22 cellular contexts compared by ENCODE assay signal in genomic region chr1:6030144-6030543, GRCh38. TPM values are rescaled to one million over a fixed set of nuclear protein-coding genes. Genes with fewer than 3 reads are reported as not detected.
DNase-seq lines count a peak whose midpoint lies in the region; ATAC-seq and TF ChIP-seq lines count a peak whose summit lies in the region.
"Had no signal": no experiment of that assay in that cellular context is flagged by ENCODE, and none has a peak within 500 bp of the region (broad histone marks: within the 10 kb centered on the region; RNA-seq: fewer than 3 reads in every experiment).

No MANE protein-coding gene starts in this region.

- intact Hi-C loops in natural killer cell (cut with micrococcal nuclease), result no loop called here

- H3K27me3 Mint-ChIP-seq in T-helper 1 cell treated with Interleukin-12 subunit alpha and Interleukin-12 subunit beta and Interleukin-4 antibody, amounts not matched to agents 30 μg/mL and 1 μg/mL, for 36 hours (ENCODE audit: low read depth), result no peaks in the 10 kb centered on the region
- H3K27me3 Mint-ChIP-seq in activated T-helper 17 cell treated with anti-CD3 and anti-CD28 coated beads, Interleukin-2, amount 50 U/mL, for 72 hours, result no peaks in the 10 kb centered on the region
- peaks cover 0 to 3% of the 10 kb centered on the region in 2 donors for H3K27me3 Mint-ChIP-seq in natural killer cell (ENCODE audit: low read depth in 2 of 2)
- H3K27me3 Mint-ChIP-seq in HFFc6 (ENCODE audit: insufficient read depth), result peaks cover 2% of the 10 kb centered on the region

- H3K4me1 Mint-ChIP-seq in T-helper 1 cell treated with Interleukin-12 subunit alpha and Interleukin-12 subunit beta and Interleukin-4 antibody, amounts not matched to agents 30 μg/mL and 1 μg/mL, for 36 hours (ENCODE audit: low read depth), result peaks cover 59% of the 10 kb centered on the region
- peaks cover 44% of the 10 kb centered on the region for H3K4me1 Mint-ChIP-seq in activated T-helper 17 cell treated with anti-CD3 and anti-CD28 coated beads, Interleukin-2, amount 50 U/mL, for 72 hours
- H3K4me1 Mint-ChIP-seq in natural killer cell (peaks cover 81 to 91% of the 10 kb centered on the region in 2 donors), HFFc6 (ENCODE audit: low read depth) (peaks cover 17% of the 10 kb centered on the region)

- H3K36me3 Mint-ChIP-seq in T-helper 1 cell treated with Interleukin-12 subunit alpha and Interleukin-12 subunit beta and Interleukin-4 antibody, amounts not matched to agents 30 μg/mL and 1 μg/mL, for 36 hours (ENCODE audit: low read depth), result peaks cover 38% of the 10 kb centered on the region
- peaks cover 91% of the 10 kb centered on the region for H3K36me3 Mint-ChIP-seq in activated T-helper 17 cell treated with anti-CD3 and anti-CD28 coated beads, Interleukin-2, amount 50 U/mL, for 72 hours (ENCODE audit: low read depth)
- H3K36me3 Mint-ChIP-seq in natural killer cell, result no peaks in the 10 kb centered on the region
- no peaks in the 10 kb centered on the region for H3K36me3 Mint-ChIP-seq in HFFc6 (ENCODE audit: low read depth)

- no peaks in the 10 kb centered on the region for H3K9me3 Mint-ChIP-seq in T-helper 1 cell treated with Interleukin-12 subunit alpha and Interleukin-12 subunit beta and Interleukin-4 antibody, amounts not matched to agents 30 μg/mL and 1 μg/mL, for 36 hours
- no peaks in the 10 kb centered on the region for H3K9me3 Mint-ChIP-seq in activated T-helper 17 cell treated with anti-CD3 and anti-CD28 coated beads, Interleukin-2, amount 50 U/mL, for 72 hours
- H3K9me3 Mint-ChIP-seq in natural killer cell (no peaks in the 10 kb centered on the region), HFFc6 (no peaks in the 10 kb centered on the region)
- H3K9me3 Mint-ChIP-seq: activated naive CD4-positive, alpha-beta T cell treated with anti-CD3 and anti-CD28 coated beads, Interleukin-2, amount 50 U/mL, for 72 hours; neural crest cell had no signal

- DNase-seq in T-helper 1 cell (no peak), COLO668 (lab: John Stamatoyannopoulos, UW; ENCODE audit: unreplicated experiment) (peak; percentile 24), natural killer cell (no peak), DMS153 treated with DMSO at 0.1 percent for 48 hours (lab: John Stamatoyannopoulos, UW; ENCODE audit: unreplicated experiment) (no peak), SHP77 treated with DMSO at 0.1 percent for 48 hours (lab: John Stamatoyannopoulos, UW) (no peak), HFFc6 (no peak)
- DNase-seq: 8988T; brain microvascular endothelial cell; C1 segment of cervical spinal cord; cortex of kidney; GOT3; kidney glomerular epithelial cell; MG63; NCI-H187; NCI-H446; small intestine; stimulated activated CD4-positive, alpha-beta T cell treated with anti-CD3 and anti-CD28 coated beads, Interleukin-4, amount 100 ng/mL, for 24 hours had no signal

- H3K27ac Mint-ChIP-seq in T-helper 1 cell treated with Interleukin-12 subunit alpha and Interleukin-12 subunit beta and Interleukin-4 antibody, amounts not matched to agents 30 μg/mL and 1 μg/mL, for 36 hours, result peak overlapping the region; percentile 69
- H3K27ac Mint-ChIP-seq in activated T-helper 17 cell treated with anti-CD3 and anti-CD28 coated beads, Interleukin-2, amount 50 U/mL, for 72 hours, result peak overlapping the region; percentile 52
- peak overlapping the region; percentile 70 to 100 for H3K27ac Mint-ChIP-seq in natural killer cell
- H3K27ac Mint-ChIP-seq in HFFc6, result no peak overlapping the region

- ATAC-seq in activated T-helper 17 cell treated with anti-CD3 and anti-CD28 coated beads, Interleukin-2, amount 50 U/mL, for 72 hours (replicated peaks), result no peak
- no peak for ATAC-seq in natural killer cell
- ATAC-seq: activated naive CD4-positive, alpha-beta T cell treated with anti-CD3 and anti-CD28 coated beads, Interleukin-2, amount 50 U/mL, for 72 hours; HepG2 had no signal

- TF ChIP-seq CTCF in natural killer cell (IDR thresholded peaks at IDR 0.05), result no peak
- TF ChIP-seq CTCF in HFFc6 (IDR thresholded peaks at IDR 0.05), result no peak

- peak overlapping the region; percentile 57 for H3K4me3 Mint-ChIP-seq in T-helper 1 cell treated with Interleukin-12 subunit alpha and Interleukin-12 subunit beta and Interleukin-4 antibody, amounts not matched to agents 30 μg/mL and 1 μg/mL, for 36 hours
- peak overlapping the region; percentile 99 for H3K4me3 Mint-ChIP-seq in activated T-helper 17 cell treated with anti-CD3 and anti-CD28 coated beads, Interleukin-2, amount 50 U/mL, for 72 hours
- H3K4me3 Mint-ChIP-seq in natural killer cell (peak overlapping the region; percentile 93), HFFc6 (no peak overlapping the region)
- H3K4me3 Mint-ChIP-seq: neural crest cell had no signal

RNA-seq across cellular contexts. Expression of gene KCNAB2, which starts 15.5 kb away (rescaled TPM):
- total RNA-seq in activated T-helper 17 cell treated with anti-CD3 and anti-CD28 coated beads, Interleukin-2, amount 50 U/mL, for 72 hours, result 100 to 1,000 TPM; 407 to 432 TPM
- 100 to 1,000 TPM; 387 to 749 (median 430) TPM for total RNA-seq in natural killer cell
- 10 to 100 TPM in 4 of 6 experiments, 1 to 10 TPM in 2; 8.0 to 12.6 (median 10.7) TPM for total RNA-seq in HFFc6 (2021; fragmentation: NEBNext Ultra II Directional; extraction: Animal tissue kit (Norgen Biotek cat#: 25700))

RNA-seq across cellular contexts. Expression of gene NPHP4, which starts 37.9 kb away (rescaled TPM):
- total RNA-seq in activated T-helper 17 cell treated with anti-CD3 and anti-CD28 coated beads, Interleukin-2, amount 50 U/mL, for 72 hours, result 10 to 100 TPM; 21.5 to 35.7 TPM
- total RNA-seq in natural killer cell, result 10 to 100 TPM in 2 of 3 donors, 1 to 10 TPM in 1; 6.3 to 14.7 (median 10.1) TPM
- 1 to 10 TPM; 5.0 to 6.8 (median 6.0) TPM for total RNA-seq in HFFc6 (2021; fragmentation: NEBNext Ultra II Directional; extraction: Animal tissue kit (Norgen Biotek cat#: 25700))

Comparison
In these comparisons a context has a peak if more than half of its experiments do, and no peak if none do; other contexts are left out.
1. RNA of gene KCNAB2, which starts 15.5 kb away (total RNA-seq): 407 to 432 TPM in activated T-helper 17 cell treated with anti-CD3 and anti-CD28 coated beads, Interleukin-2, amount 50 U/mL, for 72 hours and 387 to 749 TPM in natural killer cell; 8.0 to 12.6 TPM in HFFc6; every median in the first group is over 10 times any median in the second.